In the genomic region with DNA sequence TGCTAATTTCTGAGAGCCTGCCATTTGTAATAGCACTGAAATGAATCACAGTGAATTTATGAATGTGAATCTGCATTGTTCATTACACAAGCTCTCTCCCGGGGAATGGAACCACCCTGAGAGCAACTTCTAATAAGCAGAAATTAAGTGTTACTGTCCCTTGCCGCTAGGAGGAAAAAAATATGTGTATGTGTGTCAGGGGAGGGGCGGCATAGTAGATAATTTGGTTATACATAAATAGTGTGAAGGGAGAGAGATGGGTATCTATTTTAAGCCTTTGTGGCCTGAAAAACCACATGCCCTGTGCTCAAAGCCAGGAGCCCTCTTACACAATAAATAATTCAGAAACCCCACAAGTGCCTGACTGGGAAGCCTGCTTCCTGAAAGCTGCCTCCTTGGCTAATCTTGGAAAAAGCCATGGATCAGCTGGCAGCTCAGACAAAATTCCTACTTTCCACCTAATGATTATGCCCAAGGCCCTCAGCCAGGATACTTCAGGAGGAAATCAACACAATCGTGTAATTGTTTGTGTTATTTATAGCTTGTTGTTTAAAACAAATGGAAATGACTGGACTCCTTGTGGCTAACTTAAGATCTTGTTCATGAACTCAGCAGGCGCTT, we compare ENCODE assay signal across 8 cellular contexts.
A peak's percentile ranks its signal among the peaks of the same experiment; 100 is the strongest.
DNase-seq lines count a peak whose midpoint lies in the region; ATAC-seq, FAIRE-seq and TF ChIP-seq lines count a peak whose summit lies in the region.

No MANE protein-coding gene starts in this region.

- peak; percentile 85 for ATAC-seq in GM18907 (IDR thresholded peaks at IDR 0.05; ENCODE audit: unreplicated experiment)
- no peak for ATAC-seq in stimulated activated memory B cell treated with anti-CD40 and anti-IgM and Interleukin-4, amounts not matched to agents 10 μg/mL and 1 μg/mL and 100 μg/mL, for 72 hours

- no peaks in the 10 kb centered on the region for H3K27me3 ChIP-seq in bronchial epithelial cell (ENCODE audit: control insufficient read depth, insufficient read depth, low read length)

- H3K27ac Mint-ChIP-seq in stimulated activated memory B cell treated with anti-CD40 and anti-IgM and Interleukin-4, amounts not matched to agents 10 μg/mL and 1 μg/mL and 100 μg/mL, for 72 hours, result no peak overlapping the region

- H3K4me1 Mint-ChIP-seq in stimulated activated memory B cell treated with anti-CD40 and anti-IgM and Interleukin-4, amounts not matched to agents 10 μg/mL and 1 μg/mL and 100 μg/mL, for 72 hours, result no peaks in the 10 kb centered on the region

- H3K9me3 Mint-ChIP-seq in stimulated activated memory B cell treated with anti-CD40 and anti-IgM and Interleukin-4, amounts not matched to agents 10 μg/mL and 1 μg/mL and 100 μg/mL, for 72 hours, result no peaks in the 10 kb centered on the region

- no peaks in the 10 kb centered on the region for H3K36me3 Mint-ChIP-seq in stimulated activated memory B cell treated with anti-CD40 and anti-IgM and Interleukin-4, amounts not matched to agents 10 μg/mL and 1 μg/mL and 100 μg/mL, for 72 hours

- H3K4me3 ChIP-seq in bronchial epithelial cell (ENCODE audit: low read depth, low read length), result no peak overlapping the region

- TF ChIP-seq CTCF in bronchial epithelial cell (IDR thresholded peaks at IDR 0.05; ENCODE audit: insufficient read depth, low read length, severe bottlenecking), result no peak

- no peaks in the 10 kb centered on the region for H3K36me3 ChIP-seq in bronchial epithelial cell (ENCODE audit: control insufficient read depth, insufficient read depth, low read length)

- in situ Hi-C loops in KBM-7 (cut with MboI; ENCODE audit: low pct_unique_long_range_greater_than_20kb, low sequenced_read_pairs), result no loop called here

- no peak overlapping the region for H3K4me3 Mint-ChIP-seq in stimulated activated memory B cell treated with anti-CD40 and anti-IgM and Interleukin-4, amounts not matched to agents 10 μg/mL and 1 μg/mL and 100 μg/mL, for 72 hours

- FAIRE-seq in bronchial epithelial cell (lab: Jason Lieb, UNC), result no peak

- peaks cover 10% of the 10 kb centered on the region for H3K27me3 Mint-ChIP-seq in stimulated activated memory B cell treated with anti-CD40 and anti-IgM and Interleukin-4, amounts not matched to agents 10 μg/mL and 1 μg/mL and 100 μg/mL, for 72 hours

- DNase-seq in KBM-7, result peak; percentile 85
- DNase-seq in bronchial epithelial cell (ENCODE audit: low read depth), result peak; percentile 55
- DNase-seq in pulmonary artery endothelial cell (ENCODE audit: low read depth, low spot score), result peak; percentile 78
- DNase-seq in retina, result no peak
- DNase-seq in inferior parietal cortex (ENCODE audit: extremely low spot score), result no peak
- DNase-seq in T-helper 1 cell, result no peak

Comparison
In these comparisons a context has a peak if more than half of its experiments do, and no peak if none do; other contexts are left out.
1. DNase-seq: peak in KBM-7 (single experiment), bronchial epithelial cell (single experiment) and pulmonary artery endothelial cell (single experiment); none in retina (single experiment), inferior parietal cortex (single experiment) and T-helper 1 cell (0 of 5).